Comparison of ENCODE assay signal across 4 cellular contexts in genomic region chr14:101307162-101307561, GRCh38.
DNase-seq lines count a peak whose midpoint lies in the region; TF ChIP-seq lines count a peak whose summit lies in the region.
"Not testable (repeated sequence)": the region's sequence is repeated elsewhere in the genome, so short reads cannot be mapped to it uniquely, and the experiment has no call there.

No MANE protein-coding gene starts in this region.

- not testable (repeated sequence) for H3K9ac ChIP-seq in endodermal cell (ENCODE audit: extremely low read depth, low read length, poor library complexity, severe bottlenecking)

- not testable (repeated sequence) for H3K9me3 ChIP-seq in HEK293 (ENCODE audit: control insufficient read depth, insufficient read depth, low read depth, low read length); esophagus muscularis mucosa
- H3K9me3 ChIP-seq in endodermal cell (ENCODE audit: control insufficient read depth, low read length), result peaks cover 38% of the 10 kb centered on the region

- not testable (repeated sequence) for DNase-seq in H7, endodermal cell
- peak; percentile 45 for DNase-seq in esophagus muscularis mucosa (ENCODE audit: extremely low spot score)

- CTCF ChIA-PET in HEK293 (lab: Yijun Ruan, JAX), result not testable (repeated sequence)

- not testable (repeated sequence) for H3K27ac ChIP-seq in HEK293 (ENCODE audit: extremely low read depth, low read depth, low read length); endodermal cell (ENCODE audit: low read depth, low read length); esophagus muscularis mucosa (replicated peaks in 1 of 4)

- not testable (repeated sequence) for TF ChIP-seq CTCF in HEK293 (tag by site-specific recombination; IDR thresholded peaks at IDR 0.05); endodermal cell (conservative IDR thresholded peaks at IDR 0.05); esophagus muscularis mucosa (IDR thresholded peaks at IDR 0.05)

- TF ChIP-seq POLR2A in esophagus muscularis mucosa (IDR thresholded peaks at IDR 0.05; ENCODE audit: low read depth), result not testable (repeated sequence)

- intact Hi-C loops in esophagus muscularis mucosa (cut with DNase I), result not testable (repeated sequence)

- H3K36me3 ChIP-seq in H7 (replicated peaks; ENCODE audit: control insufficient read depth, insufficient read depth, low read length); HEK293 (ENCODE audit: control insufficient read depth in 2 of 2, insufficient read depth in 1 of 2, low read length in 2 of 2); endodermal cell (ENCODE audit: control insufficient read depth, insufficient read depth, low read length); esophagus muscularis mucosa: not testable (repeated sequence)

- H3K4me3 ChIP-seq in H7 (ENCODE audit: insufficient read depth, low read depth, low read length) (peak overlapping the region; percentile 1; the same call in 1 of the 2 replicates), endodermal cell (ENCODE audit: low read length) (peak overlapping the region; percentile 67)
- not testable (repeated sequence) for H3K4me3 ChIP-seq in HEK293 (ENCODE audit: low read depth, low read length); esophagus muscularis mucosa

- not testable (repeated sequence) for H3K27me3 Mint-ChIP-seq in endodermal cell (ENCODE audit: insufficient read depth)

- POLR2A ChIA-PET in HEK293 (lab: Yijun Ruan, JAX), result not testable (repeated sequence)

- not testable (repeated sequence) for H3K27me3 ChIP-seq in H7 (ENCODE audit: control insufficient read depth, insufficient read depth, low read length); endodermal cell (ENCODE audit: control insufficient read depth, insufficient read depth, low read length, poor library complexity, severe bottlenecking); esophagus muscularis mucosa

- not testable (repeated sequence) for H3K9me3 Mint-ChIP-seq in endodermal cell

- not testable (repeated sequence) for TF ChIP-seq EP300 in esophagus muscularis mucosa (IDR thresholded peaks at IDR 0.05)

- not testable (repeated sequence) for H3K36me3 Mint-ChIP-seq in endodermal cell (ENCODE audit: low read depth)

- H3K4me1 ChIP-seq in HEK293 (ENCODE audit: control insufficient read depth, insufficient read depth, low read length); endodermal cell (ENCODE audit: control insufficient read depth, insufficient read depth, low read length); esophagus muscularis mucosa: not testable (repeated sequence)

- WGBS in endodermal cell (ENCODE audit: insufficient coverage in 1 of 2, insufficient read length in 1 of 2), 2 experiments, result 100% methylated on average over 1 of the region's 2 CpGs; no CpG with 5 or more reads in 1 of the 2 experiments
- WGBS in esophagus muscularis mucosa, result 100% methylated on average over 2 of the region's 2 CpGs

- H3K4me3 Mint-ChIP-seq in endodermal cell, result not testable (repeated sequence)

- not testable (repeated sequence) for H3K27ac Mint-ChIP-seq in endodermal cell

- not testable (repeated sequence) for H3K4me1 Mint-ChIP-seq in endodermal cell

TF ChIP-seq in HEK293, 187 proteins besides CTCF, POLR2A, EP300 and RAD21:
- peak; percentile 90 for TF ChIP-seq ZNF600 (tag by site-specific recombination; IDR thresholded peaks at IDR 0.05)
TF ChIP-seq in HEK293: peak in this region for 1; not testable (repeated sequence) for 186.
